ENCODE assay signal across 18 cellular contexts in the genomic region with DNA sequence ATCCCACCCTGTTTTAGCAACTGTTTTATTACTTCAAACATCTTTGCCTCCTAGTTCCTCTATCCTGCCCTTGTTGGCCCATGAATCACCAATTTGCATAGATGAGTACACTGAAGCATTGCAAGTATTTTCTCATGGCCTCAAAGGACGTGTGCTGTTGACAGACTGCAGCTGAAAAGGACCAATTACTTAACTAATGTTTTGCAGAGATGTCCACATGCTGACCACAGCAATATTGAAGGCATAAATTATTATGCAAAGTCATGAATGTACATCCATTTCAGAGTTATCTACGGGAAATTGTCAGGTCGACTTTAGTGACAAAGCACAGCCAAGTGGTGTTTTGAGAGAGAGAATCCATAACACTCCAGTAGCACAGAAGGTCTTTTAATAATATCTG.
DNase-seq lines count a peak whose midpoint lies in the region; FAIRE-seq and TF ChIP-seq lines count a peak whose summit lies in the region.
"Had no signal": no experiment of that assay in that cellular context is flagged by ENCODE, and none has a peak within 500 bp of the region (broad histone marks: within the 10 kb centered on the region; RNA-seq: fewer than 3 reads in every experiment).

No MANE protein-coding gene starts in this region.

- H3K4me1 ChIP-seq in neural progenitor cell = no peaks in the 10 kb centered on the region
- H3K4me1 ChIP-seq: esophagus squamous epithelium had no signal

- no peaks in the 10 kb centered on the region for H3K27me3 Mint-ChIP-seq in neural progenitor cell (ENCODE audit: insufficient read depth, low read depth)
- H3K27me3 Mint-ChIP-seq: dendritic cell treated with granulocyte-macrophage colony-stimulating factor and Interleukin-4, amounts not matched to agents 40 ng/mL and 50 ng/mL, for 4 days had no signal

- H3F3A ChIP-seq in neural progenitor cell (ENCODE audit: low read depth) = no peaks in the 10 kb centered on the region

- peaks cover 16% of the 10 kb centered on the region for H3K79me2 ChIP-seq in neural progenitor cell (ENCODE audit: low read depth)

- no peaks in the 10 kb centered on the region for H3K27me3 ChIP-seq in bronchial epithelial cell (ENCODE audit: control insufficient read depth, insufficient read depth, low read length)
- no peaks in the 10 kb centered on the region for H3K27me3 ChIP-seq in neural progenitor cell
- H3K27me3 ChIP-seq: esophagus squamous epithelium had no signal

- DNase-seq in GM12865 (ENCODE audit: low read depth) = peak; percentile 2
- peak; percentile 87 to 95 for DNase-seq in NOMO-1 (lab: John Stamatoyannopoulos, UW; ENCODE audit: unreplicated experiment in 2 of 2)
- DNase-seq in bronchial epithelial cell (ENCODE audit: low read depth) = peak; percentile 41
- peak; percentile 53 for DNase-seq in pons (ENCODE audit: low spot score)
- no peak for DNase-seq in GM19239 (ENCODE audit: insufficient read length, low spot score)
- DNase-seq in LoVo (ENCODE audit: low spot score) = no peak
- DNase-seq in neural progenitor cell (ENCODE audit: low spot score) = no peak
- no peak for DNase-seq in stimulated activated CD8-positive, alpha-beta memory T cell treated with anti-CD3 and anti-CD28 coated beads, Interleukin-4, amount 100 ng/mL, for 48 hours
- DNase-seq: activated CD4-positive, alpha-beta T cell treated with anti-CD3 and anti-CD28 coated beads, Interleukin-2, amount 50 U/mL, for 48 hours; amygdala; CD8-positive, alpha-beta memory T cell; esophagus squamous epithelium; GDM1; right cardiac atrium; stimulated activated CD4-positive, alpha-beta T cell treated with anti-CD3 and anti-CD28 coated beads, Interleukin-2, amount 100 ng/mL, for 48 hours; T-helper 2 cell had no signal

- no peaks in the 10 kb centered on the region for H4K20me1 ChIP-seq in neural progenitor cell (ENCODE audit: low read depth)

- no peaks in the 10 kb centered on the region for H3K9me3 Mint-ChIP-seq in neural progenitor cell
- H3K9me3 Mint-ChIP-seq: dendritic cell treated with granulocyte-macrophage colony-stimulating factor and Interleukin-4, amounts not matched to agents 40 ng/mL and 50 ng/mL, for 4 days had no signal

- no peaks in the 10 kb centered on the region for H3K9me3 ChIP-seq in neural progenitor cell (ENCODE audit: low read depth)
- H3K9me3 ChIP-seq: esophagus squamous epithelium had no signal

- peaks cover 9% of the 10 kb centered on the region for H3K36me3 Mint-ChIP-seq in neural progenitor cell

- H3K36me3 ChIP-seq in bronchial epithelial cell (ENCODE audit: control insufficient read depth, insufficient read depth, low read length) (no peaks in the 10 kb centered on the region), neural progenitor cell (no peaks in the 10 kb centered on the region)
- H3K36me3 ChIP-seq: esophagus squamous epithelium had no signal

- no peak for TF ChIP-seq CTCF in GM12865 (IDR thresholded peaks at IDR 0.05; ENCODE audit: insufficient read depth, low read depth, low read length, missing control alignments)
- no peak for TF ChIP-seq CTCF in bronchial epithelial cell (IDR thresholded peaks at IDR 0.05; ENCODE audit: insufficient read depth, low read length, severe bottlenecking)
- no peak for TF ChIP-seq CTCF in neural progenitor cell (IDR thresholded peaks at IDR 0.05)

- H3K4me3 ChIP-seq in GM12865 (ENCODE audit: low read depth, low read length) (no peak overlapping the region), bronchial epithelial cell (ENCODE audit: low read depth, low read length) (no peak overlapping the region), neural progenitor cell (no peak overlapping the region)
- H3K4me3 ChIP-seq: esophagus squamous epithelium, lung had no signal

- H3K4me3 Mint-ChIP-seq in neural progenitor cell = no peak overlapping the region
- H3K4me3 Mint-ChIP-seq: CD8-positive, alpha-beta memory T cell; dendritic cell treated with granulocyte-macrophage colony-stimulating factor and Interleukin-4, amounts not matched to agents 40 ng/mL and 50 ng/mL, for 4 days had no signal

- no peak overlapping the region for H3K27ac ChIP-seq in neural progenitor cell
- H3K27ac ChIP-seq: esophagus squamous epithelium had no signal

- no peak overlapping the region for H3K27ac Mint-ChIP-seq in neural progenitor cell
- H3K27ac Mint-ChIP-seq: CD8-positive, alpha-beta memory T cell; dendritic cell treated with granulocyte-macrophage colony-stimulating factor and Interleukin-4, amounts not matched to agents 40 ng/mL and 50 ng/mL, for 4 days had no signal

- FAIRE-seq in bronchial epithelial cell (lab: Jason Lieb, UNC) = no peak
- no peak for FAIRE-seq in GM19239 (lab: Jason Lieb, UNC)

- H3K4me2 ChIP-seq in neural progenitor cell = no peak overlapping the region

- no peak overlapping the region for H2AFZ ChIP-seq in neural progenitor cell (replicated peaks)

- H3K9ac ChIP-seq in neural progenitor cell = no peak overlapping the region

- peaks cover under 1% of the 10 kb centered on the region for H3K4me1 Mint-ChIP-seq in neural progenitor cell
- H3K4me1 Mint-ChIP-seq: CD8-positive, alpha-beta memory T cell had no signal

Comparison
In these comparisons a context has a peak if more than half of its experiments do, and no peak if none do; other contexts are left out.
1. DNase-seq: peak in GM12865 (single experiment), NOMO-1 (2 of 2), bronchial epithelial cell (single experiment) and pons (single experiment); none in GM19239 (single experiment), LoVo (single experiment), neural progenitor cell (single experiment) and stimulated activated CD8-positive, alpha-beta memory T cell treated with anti-CD3 and anti-CD28 coated beads, Interleukin-4, amount 100 ng/mL, for 48 hours (single experiment).